In genomic region chr6:167513763-167514162, GRCh38 we compare ENCODE assay signal across 28 cellular contexts.
"Had no signal": no experiment of that assay in that cellular context is flagged by ENCODE, and none has a peak within 500 bp of the region (broad histone marks: within the 10 kb centered on the region; RNA-seq: fewer than 3 reads in every experiment).

No MANE protein-coding gene starts in this region.

- H3K27ac Mint-ChIP-seq: effector memory CD8-positive, alpha-beta T cell; natural killer cell; neural progenitor cell; stimulated activated naive CD8-positive, alpha-beta T cell treated with anti-CD3 and anti-CD28 coated beads, Interleukin-15, amount 100 ng/mL, for 72 hours had no signal

- H3K27me3 ChIP-seq: neural progenitor cell, right atrium auricular region, transverse colon, upper lobe of right lung, uterus had no signal

- H3K9ac ChIP-seq: neural progenitor cell, parathyroid adenoma had no signal

- H3K36me3 ChIP-seq: esophagus squamous epithelium, heart right ventricle, lower lobe of right lung, neural progenitor cell, prostate gland, right atrium auricular region, suprapubic skin, transverse colon, upper lobe of right lung, uterus had no signal

- H3K27ac ChIP-seq: esophagus squamous epithelium, heart right ventricle, lower lobe of right lung, neural progenitor cell, parathyroid adenoma, prostate gland, right atrium auricular region, suprapubic skin, transverse colon, upper lobe of right lung had no signal

- H3K4me3 Mint-ChIP-seq: effector memory CD8-positive, alpha-beta T cell; natural killer cell; neural progenitor cell; stimulated activated naive CD8-positive, alpha-beta T cell treated with anti-CD3 and anti-CD28 coated beads, Interleukin-15, amount 100 ng/mL, for 72 hours had no signal

- DNase-seq: cortex of kidney; effector memory CD8-positive, alpha-beta T cell; erythroblast; esophagus squamous epithelium; foreskin melanocyte; glutamatergic neuron; heart right ventricle; hippocampal formation; left cardiac atrium; left ventricle myocardium superior; lower lobe of right lung; natural killer cell; stimulated activated CD4-positive, alpha-beta T cell treated with anti-CD3 and anti-CD28 coated beads, Interleukin-12 subunit alpha, Interleukin-12 subunit beta, amount 100 ng/mL, for 4 hours; stimulated activated CD4-positive, alpha-beta T cell treated with anti-CD3 and anti-CD28 coated beads, Interleukin-1b, Interleukin-23, amount 100 ng/mL, for 48 hours; stimulated activated CD4-positive, alpha-beta T cell treated with anti-CD3 and anti-CD28 coated beads, Interleukin-4, amount 100 ng/mL, for 1 hour; stimulated activated CD8-positive, alpha-beta memory T cell treated with anti-CD3 and anti-CD28 coated beads, Interleukin-4, amount 100 ng/mL, for 48 hours; stimulated activated naive CD4-positive, alpha-beta T cell; stimulated activated naive CD8-positive, alpha-beta T cell treated with anti-CD3 and anti-CD28 coated beads, Interleukin-15, amount 100 ng/mL, for 72 hours; transverse colon; upper lobe of right lung; uterus had no signal

- H3K4me2 ChIP-seq: neural progenitor cell, smooth muscle cell had no signal

- H3K79me2 ChIP-seq: parathyroid adenoma had no signal

- H3K9me3 ChIP-seq: esophagus squamous epithelium, heart right ventricle, lower lobe of right lung, prostate gland, right atrium auricular region, suprapubic skin, transverse colon, upper lobe of right lung, uterus had no signal

- H3K36me3 Mint-ChIP-seq: natural killer cell, neural progenitor cell had no signal

- ATAC-seq: effector memory CD8-positive, alpha-beta T cell; heart right ventricle; left cardiac atrium; left ventricle myocardium superior; lower lobe of right lung; natural killer cell; sciatic nerve; stimulated activated naive CD8-positive, alpha-beta T cell treated with anti-CD3 and anti-CD28 coated beads, Interleukin-15, amount 100 ng/mL, for 72 hours; upper lobe of right lung had no signal

- H3K4me3 ChIP-seq: esophagus squamous epithelium, heart right ventricle, lower lobe of right lung, neural progenitor cell, prostate gland, right atrium auricular region, smooth muscle cell, suprapubic skin, transverse colon, upper lobe of right lung, uterus had no signal

- H3K9me3 Mint-ChIP-seq: effector memory CD8-positive, alpha-beta T cell; natural killer cell; stimulated activated naive CD8-positive, alpha-beta T cell treated with anti-CD3 and anti-CD28 coated beads, Interleukin-15, amount 100 ng/mL, for 72 hours had no signal

- H2AFZ ChIP-seq: neural progenitor cell, parathyroid adenoma had no signal
